23 cellular contexts compared by ENCODE assay signal in the genomic region with DNA sequence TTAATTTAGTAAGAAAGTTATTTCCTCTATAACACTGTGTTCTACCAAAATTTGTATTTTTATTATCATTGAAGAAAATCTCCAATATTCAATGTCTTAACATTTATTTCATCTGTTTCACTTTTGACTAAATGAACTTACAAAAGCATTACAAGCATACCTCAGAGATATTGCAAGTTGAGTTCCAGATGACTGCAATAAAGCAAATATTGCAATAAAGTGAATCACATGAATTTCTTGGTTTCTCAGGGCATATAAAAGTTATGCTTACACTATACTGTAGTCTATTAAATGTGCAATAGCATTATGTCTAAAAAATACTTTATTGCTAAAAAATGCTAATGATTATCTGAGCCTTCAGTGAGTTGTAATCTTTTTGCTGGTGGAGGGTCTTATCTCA.
"Had no signal": no experiment of that assay in that cellular context is flagged by ENCODE, and none has a peak within 500 bp of the region (broad histone marks: within the 10 kb centered on the region; RNA-seq: fewer than 3 reads in every experiment).

No MANE protein-coding gene starts in this region.

- H3K27ac Mint-ChIP-seq: activated B cell treated with CpG ODN at 0.5 μM for 24 hours; activated CD4-positive, alpha-beta memory T cell treated with anti-CD3 and anti-CD28 coated beads for 36 hours; activated CD4-positive, alpha-beta T cell treated with anti-CD3 and anti-CD28 coated beads, Interleukin-2, amount 10 ng/mL, durations not matched to agents 24 days and 14 days; activated naive CD8-positive, alpha-beta T cell treated with anti-CD3 and anti-CD28 coated beads, Interleukin-2, amount 10 ng/mL, durations not matched to agents 7 days and 5 days; activated T-cell treated with anti-CD3 and anti-CD28 coated beads, Interleukin-2, amount 50 U/mL, for 72 hours; activated T-helper 2 cell treated with anti-CD3 and anti-CD28 coated beads, Interferon-gamma antibody, Interleukin-2, Interleukin-4, amounts not matched to agents 10 μg/mL and 5 μg/mL and 100 μg/mL, durations not matched to agents 14 hours and 24 hours and 36 hours; T-helper 17 cell had no signal

- H3K9me3 ChIP-seq: breast epithelium had no signal

- H3K4me2 ChIP-seq: KMS-11, PC-9 had no signal

- H3K4me3 ChIP-seq: breast epithelium, PC-9 had no signal

- H3K4me1 Mint-ChIP-seq: activated B cell treated with CpG ODN at 0.5 μM for 24 hours; activated CD4-positive, alpha-beta T cell treated with anti-CD3 and anti-CD28 coated beads, Interleukin-2, amount 10 ng/mL, durations not matched to agents 24 days and 14 days; activated naive CD8-positive, alpha-beta T cell treated with anti-CD3 and anti-CD28 coated beads, Interleukin-2, amount 10 ng/mL, durations not matched to agents 7 days and 5 days; T-helper 17 cell had no signal

- H3K9me3 Mint-ChIP-seq: activated B cell treated with CpG ODN at 0.5 μM for 24 hours; activated CD4-positive, alpha-beta memory T cell treated with anti-CD3 and anti-CD28 coated beads for 36 hours; activated CD4-positive, alpha-beta T cell treated with anti-CD3 and anti-CD28 coated beads, Interleukin-2, amount 10 ng/mL, durations not matched to agents 24 days and 14 days; activated naive CD8-positive, alpha-beta T cell treated with anti-CD3 and anti-CD28 coated beads, Interleukin-2, amount 10 ng/mL, durations not matched to agents 7 days and 5 days; activated T-cell treated with anti-CD3 and anti-CD28 coated beads, Interleukin-2, amount 50 U/mL, for 72 hours; activated T-helper 2 cell treated with anti-CD3 and anti-CD28 coated beads, Interferon-gamma antibody, Interleukin-2, Interleukin-4, amounts not matched to agents 10 μg/mL and 5 μg/mL and 100 μg/mL, durations not matched to agents 14 hours and 24 hours and 36 hours had no signal

- H3K36me3 Mint-ChIP-seq: activated CD4-positive, alpha-beta memory T cell treated with anti-CD3 and anti-CD28 coated beads for 36 hours; activated naive CD8-positive, alpha-beta T cell treated with anti-CD3 and anti-CD28 coated beads, Interleukin-2, amount 10 ng/mL, durations not matched to agents 7 days and 5 days had no signal

- H3K4me3 Mint-ChIP-seq: activated B cell treated with CpG ODN at 0.5 μM for 24 hours; activated CD4-positive, alpha-beta memory T cell treated with anti-CD3 and anti-CD28 coated beads for 36 hours; activated CD4-positive, alpha-beta T cell treated with anti-CD3 and anti-CD28 coated beads, Interleukin-2, amount 10 ng/mL, durations not matched to agents 24 days and 14 days; activated naive CD8-positive, alpha-beta T cell treated with anti-CD3 and anti-CD28 coated beads, Interleukin-2, amount 10 ng/mL, durations not matched to agents 7 days and 5 days; activated T-cell treated with anti-CD3 and anti-CD28 coated beads, Interleukin-2, amount 50 U/mL, for 72 hours; T-helper 17 cell had no signal

- H3K9ac ChIP-seq: KMS-11 had no signal

- H3K27ac ChIP-seq: breast epithelium, KMS-11, PC-9 had no signal

- H3K4me1 ChIP-seq: breast epithelium had no signal

- DNase-seq: activated B cell treated with CpG ODN at 0.5 μM for 24 hours; activated CD4-positive, alpha-beta memory T cell treated with anti-CD3 and anti-CD28 coated beads for 36 hours; activated CD4-positive, alpha-beta T cell treated with anti-CD3 and anti-CD28 coated beads for 1 hour; activated CD4-positive, alpha-beta T cell treated with anti-CD3 and anti-CD28 coated beads, Interleukin-2, amount 10 ng/mL, durations not matched to agents 24 days and 14 days; activated CD8-positive, alpha-beta memory T cell treated with anti-CD3 and anti-CD28 coated beads, Interleukin-2, amount 50 U/mL, for 4 hours; activated naive CD4-positive, alpha-beta T cell treated with anti-CD3 and anti-CD28 coated beads, Interleukin-2, amount 50 U/mL, for 16 hours; activated naive CD8-positive, alpha-beta T cell treated with anti-CD3 and anti-CD28 coated beads, Interleukin-2, amount 10 ng/mL, durations not matched to agents 7 days and 5 days; activated T-cell treated with anti-CD3 and anti-CD28 coated beads, Interleukin-2, amount 50 U/mL, for 72 hours; aorta; central memory CD4-positive, alpha-beta T cell; NCI-H1092; NCI-H1417; NCI-H1930; NCI-H2171; NCI-H345; NCI-H510A treated with DMSO at 0.1 percent for 48 hours; PC-9; SHP77 treated with DMSO at 0.1 percent for 48 hours; T-helper 17 cell; T1000 had no signal

- H3K27me3 ChIP-seq: breast epithelium had no signal

- H2AFZ ChIP-seq: PC-9 had no signal

- H3K36me3 ChIP-seq: breast epithelium had no signal
